20 cellular contexts compared by ENCODE assay signal in genomic region chr4:174600391-174600790, GRCh38.
"Had no signal": no experiment of that assay in that cellular context is flagged by ENCODE, and none has a peak within 500 bp of the region (broad histone marks: within the 10 kb centered on the region; RNA-seq: fewer than 3 reads in every experiment).

No MANE protein-coding gene starts in this region.

- H3K27ac Mint-ChIP-seq: endodermal cell; naive thymus-derived CD4-positive, alpha-beta T cell; nephron progenitor cell; stimulated activated effector memory CD8-positive, alpha-beta T cell treated with anti-CD3 and anti-CD28 coated beads, Interleukin-12 subunit alpha, Interleukin-12 subunit beta, amount 100 ng/mL, for 72 hours; type B pancreatic cell had no signal

- H3K27ac ChIP-seq: coronary artery, left lung, psoas muscle, right lobe of liver, suprapubic skin, thyroid gland had no signal

- DNase-seq: effector CD4-positive, alpha-beta T cell; endodermal cell; heart left ventricle; hypothalamus; islet precursor cell; left lung; naive thymus-derived CD4-positive, alpha-beta T cell; nephron progenitor cell; retina; right lobe of liver; stimulated activated CD4-positive, alpha-beta T cell treated with anti-CD3 and anti-CD28 coated beads, Interleukin-4, amount 100 ng/mL, for 1 hour; stimulated activated CD8-positive, alpha-beta memory T cell treated with anti-CD3 and anti-CD28 coated beads, Interleukin-4, amount 100 ng/mL, for 48 hours; stimulated activated naive CD8-positive, alpha-beta T cell treated with anti-CD3 and anti-CD28 coated beads, Interleukin-15, Interleukin-2, amounts not matched to agents 100 U/mL and 50 U/mL, for 24 hours; thyroid gland had no signal

- H3K27me3 ChIP-seq: esophagus muscularis mucosa, heart left ventricle, left lung, right lobe of liver, suprapubic skin, thyroid gland had no signal

- H3K4me1 Mint-ChIP-seq: nephron progenitor cell; stimulated activated effector memory CD8-positive, alpha-beta T cell treated with anti-CD3 and anti-CD28 coated beads, Interleukin-12 subunit alpha, Interleukin-12 subunit beta, amount 100 ng/mL, for 72 hours had no signal

- H3K27me3 Mint-ChIP-seq: naive thymus-derived CD4-positive, alpha-beta T cell; type B pancreatic cell had no signal

- H3K4me3 Mint-ChIP-seq: endodermal cell; naive thymus-derived CD4-positive, alpha-beta T cell; nephron progenitor cell; stimulated activated effector memory CD8-positive, alpha-beta T cell treated with anti-CD3 and anti-CD28 coated beads, Interleukin-12 subunit alpha, Interleukin-12 subunit beta, amount 100 ng/mL, for 72 hours; type B pancreatic cell had no signal

- H3K9me3 Mint-ChIP-seq: endodermal cell; nephron progenitor cell; stimulated activated effector memory CD8-positive, alpha-beta T cell treated with anti-CD3 and anti-CD28 coated beads, Interleukin-12 subunit alpha, Interleukin-12 subunit beta, amount 100 ng/mL, for 72 hours; type B pancreatic cell had no signal

- H3K4me1 ChIP-seq: heart left ventricle, psoas muscle, right lobe of liver, suprapubic skin had no signal

- H3K36me3 ChIP-seq: esophagus muscularis mucosa, heart left ventricle, left lung, right lobe of liver, suprapubic skin, thyroid gland had no signal

- H3K4me3 ChIP-seq: coronary artery, esophagus muscularis mucosa, heart left ventricle, left lung, psoas muscle, right lobe of liver, suprapubic skin, thyroid gland had no signal

- ATAC-seq: heart left ventricle; left lung; naive thymus-derived CD4-positive, alpha-beta T cell; psoas muscle; right lobe of liver; stimulated activated effector memory CD8-positive, alpha-beta T cell treated with anti-CD3 and anti-CD28 coated beads, Interleukin-12 subunit alpha, Interleukin-12 subunit beta, amount 100 ng/mL, for 72 hours; stimulated activated naive CD8-positive, alpha-beta T cell treated with anti-CD3 and anti-CD28 coated beads, Interleukin-15, Interleukin-2, amounts not matched to agents 100 U/mL and 50 U/mL, for 24 hours had no signal

- H3K9me3 ChIP-seq: esophagus muscularis mucosa, heart left ventricle, left lung, right lobe of liver, suprapubic skin, thyroid gland had no signal

- H3K36me3 Mint-ChIP-seq: naive thymus-derived CD4-positive, alpha-beta T cell; stimulated activated effector memory CD8-positive, alpha-beta T cell treated with anti-CD3 and anti-CD28 coated beads, Interleukin-12 subunit alpha, Interleukin-12 subunit beta, amount 100 ng/mL, for 72 hours; type B pancreatic cell had no signal
